In genomic region chr12:89645434-89645833, GRCh38 we compare ENCODE assay signal across 30 cellular contexts.
DNase-seq lines count a peak whose midpoint lies in the region; ATAC-seq and TF ChIP-seq lines count a peak whose summit lies in the region.
"Had no signal": no experiment of that assay in that cellular context is flagged by ENCODE, and none has a peak within 500 bp of the region (broad histone marks: within the 10 kb centered on the region; RNA-seq: fewer than 3 reads in every experiment).

No MANE protein-coding gene starts in this region.

- peak overlapping the region; percentile 4 to 33 for H3K27ac Mint-ChIP-seq in natural killer cell
- no peak overlapping the region for H3K27ac Mint-ChIP-seq in natural killer cell treated with Interleukin-12 subunit alpha and Interleukin-12 subunit beta and Interleukin-15 and Interleukin-18, amount 100 ng/mL, for 72 hours
- peak overlapping the region; percentile 12 for H3K27ac Mint-ChIP-seq in stimulated activated effector memory CD8-positive, alpha-beta T cell treated with anti-CD3 and anti-CD28 coated beads, Interleukin-12 subunit alpha, Interleukin-12 subunit beta, amount 100 ng/mL, for 72 hours
- H3K27ac Mint-ChIP-seq: activated CD4-positive, alpha-beta memory T cell treated with anti-CD3 and anti-CD28 coated beads for 36 hours; activated naive CD8-positive, alpha-beta T cell treated with anti-CD3 and anti-CD28 coated beads for 36 hours had no signal

- peaks cover 56 to 67% of the 10 kb centered on the region in 2 donors for H3K4me1 Mint-ChIP-seq in natural killer cell
- peaks cover 28 to 40% of the 10 kb centered on the region in 2 donors for H3K4me1 Mint-ChIP-seq in natural killer cell treated with Interleukin-12 subunit alpha and Interleukin-12 subunit beta and Interleukin-15 and Interleukin-18, amount 100 ng/mL, for 72 hours (ENCODE audit: low read depth in 2 of 2)
- H3K4me1 Mint-ChIP-seq in stimulated activated effector memory CD8-positive, alpha-beta T cell treated with anti-CD3 and anti-CD28 coated beads, Interleukin-12 subunit alpha, Interleukin-12 subunit beta, amount 100 ng/mL, for 72 hours: peaks cover 42% of the 10 kb centered on the region

- no peaks in the 10 kb centered on the region for H3K9me3 Mint-ChIP-seq in natural killer cell
- no peaks in the 10 kb centered on the region for H3K9me3 Mint-ChIP-seq in natural killer cell treated with Interleukin-12 subunit alpha and Interleukin-12 subunit beta and Interleukin-15 and Interleukin-18, amount 100 ng/mL, for 72 hours
- H3K9me3 Mint-ChIP-seq in stimulated activated effector memory CD8-positive, alpha-beta T cell treated with anti-CD3 and anti-CD28 coated beads, Interleukin-12 subunit alpha, Interleukin-12 subunit beta, amount 100 ng/mL, for 72 hours: no peaks in the 10 kb centered on the region
- H3K9me3 Mint-ChIP-seq: naive thymus-derived CD8-positive, alpha-beta T cell had no signal

- DNase-seq in natural killer cell (no peak), left kidney (ENCODE audit: low read depth, low spot score) (peak; percentile 89), T-helper 2 cell (no peak)
- no peak for DNase-seq in natural killer cell treated with Interleukin-12 subunit alpha and Interleukin-12 subunit beta and Interleukin-15 and Interleukin-18, amount 100 ng/mL, for 72 hours (ENCODE audit: low spot score)
- no peak for DNase-seq in stimulated activated effector memory CD8-positive, alpha-beta T cell treated with anti-CD3 and anti-CD28 coated beads, Interleukin-12 subunit alpha, Interleukin-12 subunit beta, amount 100 ng/mL, for 72 hours (ENCODE audit: low spot score in 2 of 2)
- no peak for DNase-seq in activated CD8-positive, alpha-beta memory T cell treated with anti-CD3 and anti-CD28 coated beads for 24 hours
- DNase-seq: activated CD4-positive, alpha-beta memory T cell treated with anti-CD3 and anti-CD28 coated beads for 36 hours; activated effector memory CD4-positive, alpha-beta T cell treated with Interleukin-2 at 50 U/mL for 16 hours; activated naive CD8-positive, alpha-beta T cell treated with anti-CD3 and anti-CD28 coated beads for 36 hours; aorta; COR-L47; cortex of kidney; gastrocnemius medialis; GDM1; hypothalamus; left ventricle myocardium inferior; midbrain; naive thymus-derived CD8-positive, alpha-beta T cell; NCI-H1694 treated with DMSO at 0.1 percent for 48 hours; NCI-H2171; NCI-H510A treated with DMSO at 0.1 percent for 48 hours; NK-92 treated with Interleukin-12 subunit alpha and Interleukin-12 subunit beta, amount 100 ng/mL, for 24 hours; PC-3; substantia nigra; T1000; upper lobe of left lung had no signal

- no peaks in the 10 kb centered on the region for H3K27me3 Mint-ChIP-seq in natural killer cell (ENCODE audit: low read depth in 2 of 2)
- H3K27me3 Mint-ChIP-seq in natural killer cell treated with Interleukin-12 subunit alpha and Interleukin-12 subunit beta and Interleukin-15 and Interleukin-18, amount 100 ng/mL, for 72 hours: no peaks in the 10 kb centered on the region
- H3K27me3 Mint-ChIP-seq: activated CD4-positive, alpha-beta memory T cell treated with anti-CD3 and anti-CD28 coated beads for 36 hours; activated naive CD8-positive, alpha-beta T cell treated with anti-CD3 and anti-CD28 coated beads for 36 hours; naive thymus-derived CD8-positive, alpha-beta T cell had no signal

- peaks cover 15% of the 10 kb centered on the region for H3K36me3 Mint-ChIP-seq in natural killer cell
- H3K36me3 Mint-ChIP-seq in natural killer cell treated with Interleukin-12 subunit alpha and Interleukin-12 subunit beta and Interleukin-15 and Interleukin-18, amount 100 ng/mL, for 72 hours: peaks cover 13% of the 10 kb centered on the region
- H3K36me3 Mint-ChIP-seq in stimulated activated effector memory CD8-positive, alpha-beta T cell treated with anti-CD3 and anti-CD28 coated beads, Interleukin-12 subunit alpha, Interleukin-12 subunit beta, amount 100 ng/mL, for 72 hours: peaks cover 31% of the 10 kb centered on the region

- H3K4me3 Mint-ChIP-seq in natural killer cell: no peak overlapping the region
- H3K4me3 Mint-ChIP-seq in natural killer cell treated with Interleukin-12 subunit alpha and Interleukin-12 subunit beta and Interleukin-15 and Interleukin-18, amount 100 ng/mL, for 72 hours: no peak overlapping the region
- H3K4me3 Mint-ChIP-seq in stimulated activated effector memory CD8-positive, alpha-beta T cell treated with anti-CD3 and anti-CD28 coated beads, Interleukin-12 subunit alpha, Interleukin-12 subunit beta, amount 100 ng/mL, for 72 hours: no peak overlapping the region
- H3K4me3 Mint-ChIP-seq: activated CD4-positive, alpha-beta memory T cell treated with anti-CD3 and anti-CD28 coated beads for 36 hours; activated naive CD8-positive, alpha-beta T cell treated with anti-CD3 and anti-CD28 coated beads for 36 hours; naive thymus-derived CD8-positive, alpha-beta T cell had no signal

- intact Hi-C loops in natural killer cell (cut with micrococcal nuclease): no loop called here

- H3K27ac ChIP-seq in VCaP: peak overlapping the region; percentile 44
- H3K27ac ChIP-seq: esophagus muscularis mucosa, gastrocnemius medialis, left ventricle myocardium inferior, upper lobe of left lung had no signal

- ATAC-seq in natural killer cell (no peak), GM21723 (IDR thresholded peaks at IDR 0.05; ENCODE audit: unreplicated experiment) (no peak)
- no peak for ATAC-seq in natural killer cell treated with Interleukin-12 subunit alpha and Interleukin-12 subunit beta and Interleukin-15 and Interleukin-18, amount 100 ng/mL, for 72 hours
- no peak for ATAC-seq in stimulated activated effector memory CD8-positive, alpha-beta T cell treated with anti-CD3 and anti-CD28 coated beads, Interleukin-12 subunit alpha, Interleukin-12 subunit beta, amount 100 ng/mL, for 72 hours
- ATAC-seq: gastrocnemius medialis, PC-3, Right ventricle myocardium inferior had no signal

- TF ChIP-seq CTCF in natural killer cell (IDR thresholded peaks at IDR 0.05) (no peak), VCaP (conservative IDR thresholded peaks at IDR 0.05) (no peak)

Comparison
In these comparisons a context has a peak if more than half of its experiments do, and no peak if none do; other contexts are left out.
1. H3K27ac Mint-ChIP-seq: peak in natural killer cell (2 of 2) and stimulated activated effector memory CD8-positive, alpha-beta T cell treated with anti-CD3 and anti-CD28 coated beads, Interleukin-12 subunit alpha, Interleukin-12 subunit beta, amount 100 ng/mL, for 72 hours (single experiment); none in natural killer cell treated with Interleukin-12 subunit alpha and Interleukin-12 subunit beta and Interleukin-15 and Interleukin-18, amount 100 ng/mL, for 72 hours (0 of 2).